In the genomic region with DNA sequence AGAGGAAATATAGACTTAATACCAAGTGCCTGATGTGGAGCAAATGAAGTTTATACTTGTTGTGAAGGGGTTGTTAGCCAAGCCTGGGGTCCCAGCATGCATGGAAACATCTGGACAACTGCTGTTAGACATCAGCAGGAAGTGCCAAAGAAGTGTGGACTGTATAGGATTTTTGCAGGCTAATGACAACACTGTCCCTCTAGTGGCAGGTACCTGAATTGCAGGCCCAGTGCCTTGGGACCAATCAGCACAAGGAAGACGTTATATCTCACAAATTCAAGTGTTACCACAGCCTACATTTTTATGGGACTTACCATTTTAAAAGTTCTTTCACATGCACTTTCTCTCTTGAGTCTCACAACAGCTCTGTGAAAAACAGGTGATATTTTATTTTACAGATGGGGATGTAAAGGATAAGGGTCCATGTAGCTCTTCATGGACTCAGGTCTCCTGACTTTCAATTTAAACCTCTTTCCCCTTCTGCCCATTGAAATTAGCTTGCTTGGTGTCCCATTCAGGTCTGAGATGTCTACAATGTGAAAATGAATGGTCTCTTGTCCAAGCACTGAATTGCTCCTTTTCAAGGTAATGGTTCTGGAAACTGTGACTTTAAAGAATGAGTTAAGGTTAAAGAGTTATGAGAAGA, we compare ENCODE assay signal across 8 cellular contexts.
DNase-seq lines count a peak whose midpoint lies in the region; ATAC-seq and TF ChIP-seq lines count a peak whose summit lies in the region.

No MANE protein-coding gene starts in this region.

- H3K36me3 ChIP-seq in BE2C = no peaks in the 10 kb centered on the region

- peak; percentile 65 for ATAC-seq in GM21390 (IDR thresholded peaks at IDR 0.05; ENCODE audit: unreplicated experiment)
- no peak for ATAC-seq in HG03196 (IDR thresholded peaks at IDR 0.05; ENCODE audit: unreplicated experiment)

- H3K27me3 ChIP-seq in BE2C = no peaks in the 10 kb centered on the region

- H3K4me1 ChIP-seq in BE2C = peaks cover 13% of the 10 kb centered on the region; the same call in 1 of the 2 replicates

- TF ChIP-seq CTCF in BE2C (IDR thresholded peaks at IDR 0.05; ENCODE audit: low read depth, low read length) (peak; percentile 100), fibroblast of the aortic adventitia (IDR thresholded peaks at IDR 0.05; ENCODE audit: insufficient read depth, low read length) (peak; percentile 82)

- DNase-seq in BE2C (peak; percentile 70), NOMO-1 treated with DMSO at 0.1 percent for 48 hours (lab: John Stamatoyannopoulos, UW; ENCODE audit: unreplicated experiment) (peak; percentile 27), activated T-cell treated with anti-CD3 and anti-CD28 coated beads for 4 hours (peak; percentile 42), fibroblast of the aortic adventitia (ENCODE audit: low read depth) (peak; percentile 32), pulmonary artery endothelial cell (ENCODE audit: low read depth, low spot score) (peak; percentile 7), OCI-M2 (lab: John Stamatoyannopoulos, UW; ENCODE audit: unreplicated experiment) (no peak)

- H3K4me3 ChIP-seq in BE2C (ENCODE audit: low read depth, low read length) (no peak overlapping the region), fibroblast of the aortic adventitia (ENCODE audit: low read depth, low read length) (no peak overlapping the region)

- no peaks in the 10 kb centered on the region for H3K9me3 ChIP-seq in BE2C
